In genomic region chr1:172959578-172959977, GRCh38 we compare ENCODE assay signal across 25 cellular contexts.
"Had no signal": no experiment of that assay in that cellular context is flagged by ENCODE, and none has a peak within 500 bp of the region (broad histone marks: within the 10 kb centered on the region; RNA-seq: fewer than 3 reads in every experiment).

No MANE protein-coding gene starts in this region.

- H3K27ac ChIP-seq: adrenal gland, ascending aorta, breast epithelium, dorsolateral prefrontal cortex, esophagus squamous epithelium, gastrocnemius medialis, heart left ventricle, left ventricle myocardium inferior, parathyroid adenoma, spleen, upper lobe of right lung had no signal

- H3K4me1 Mint-ChIP-seq: activated T-helper 17 cell treated with anti-CD3 and anti-CD28 coated beads, Interleukin-2, amount 50 U/mL, for 72 hours; central memory CD8-positive, alpha-beta T cell; nephron progenitor cell had no signal

- H3K27me3 ChIP-seq: adrenal gland, ascending aorta, breast epithelium, dorsolateral prefrontal cortex, esophagus squamous epithelium, gastrocnemius medialis, heart left ventricle, sigmoid colon, spleen, upper lobe of right lung had no signal

- H2AFZ ChIP-seq: parathyroid adenoma had no signal

- H3K27me3 Mint-ChIP-seq: activated naive CD8-positive, alpha-beta T cell; activated T-cell treated with anti-CD3 and anti-CD28 coated beads, Interleukin-2, amount 50 U/mL, for 24 hours; activated T-helper 17 cell treated with anti-CD3 and anti-CD28 coated beads, Interleukin-2, amount 50 U/mL, for 72 hours; central memory CD8-positive, alpha-beta T cell had no signal

- H3K36me3 Mint-ChIP-seq: activated naive CD8-positive, alpha-beta T cell had no signal

- H3K4me3 Mint-ChIP-seq: activated naive CD8-positive, alpha-beta T cell; activated T-cell treated with anti-CD3 and anti-CD28 coated beads, Interleukin-2, amount 50 U/mL, for 24 hours; activated T-helper 17 cell treated with anti-CD3 and anti-CD28 coated beads, Interleukin-2, amount 50 U/mL, for 72 hours; central memory CD8-positive, alpha-beta T cell; effector memory CD8-positive, alpha-beta T cell; nephron progenitor cell had no signal

- H3K36me3 ChIP-seq: adrenal gland, ascending aorta, breast epithelium, esophagus squamous epithelium, gastrocnemius medialis, heart left ventricle, left ventricle myocardium inferior, sigmoid colon, spleen, upper lobe of right lung had no signal

- H3K9me3 Mint-ChIP-seq: activated T-cell treated with anti-CD3 and anti-CD28 coated beads, Interleukin-2, amount 50 U/mL, for 24 hours; activated T-helper 17 cell treated with anti-CD3 and anti-CD28 coated beads, Interleukin-2, amount 50 U/mL, for 72 hours; central memory CD8-positive, alpha-beta T cell; effector memory CD8-positive, alpha-beta T cell; nephron progenitor cell had no signal

- H3K27ac Mint-ChIP-seq: activated naive CD8-positive, alpha-beta T cell; activated T-cell treated with anti-CD3 and anti-CD28 coated beads, Interleukin-2, amount 50 U/mL, for 24 hours; activated T-helper 17 cell treated with anti-CD3 and anti-CD28 coated beads, Interleukin-2, amount 50 U/mL, for 72 hours; effector memory CD8-positive, alpha-beta T cell; nephron progenitor cell had no signal

- H3K4me1 ChIP-seq: adrenal gland, ascending aorta, breast epithelium, gastrocnemius medialis, parathyroid adenoma, spleen, upper lobe of right lung had no signal

- ATAC-seq: activated T-helper 17 cell treated with anti-CD3 and anti-CD28 coated beads, Interleukin-2, amount 50 U/mL, for 72 hours; effector memory CD8-positive, alpha-beta T cell; gastrocnemius medialis; heart left ventricle; stimulated activated naive CD8-positive, alpha-beta T cell treated with anti-CD3 and anti-CD28 coated beads, Interleukin-15, Interleukin-2, amounts not matched to agents 100 U/mL and 50 U/mL, for 24 hours; upper lobe of right lung had no signal

- H3K4me3 ChIP-seq: adrenal gland, ascending aorta, breast epithelium, dorsolateral prefrontal cortex, esophagus squamous epithelium, gastrocnemius medialis, heart left ventricle, left ventricle myocardium inferior, sigmoid colon, spleen, upper lobe of right lung had no signal

- H3K9me3 ChIP-seq: adrenal gland, ascending aorta, breast epithelium, esophagus squamous epithelium, gastrocnemius medialis, sigmoid colon, upper lobe of right lung had no signal

- H3K9ac ChIP-seq: parathyroid adenoma had no signal

- DNase-seq: activated CD4-positive, alpha-beta T cell treated with anti-CD3 and anti-CD28 coated beads for 1 hour; activated naive CD4-positive, alpha-beta T cell; activated T-cell treated with anti-CD3 and anti-CD28 coated beads, Interleukin-2, amount 50 U/mL, for 24 hours; adrenal gland; dorsolateral prefrontal cortex; effector memory CD8-positive, alpha-beta T cell; esophagus squamous epithelium; gastrocnemius medialis; heart left ventricle; left ventricle myocardium inferior; mammary epithelial cell; midbrain; nephron progenitor cell; sigmoid colon; spleen; stimulated activated CD4-positive, alpha-beta T cell treated with anti-CD3 and anti-CD28 coated beads, Interleukin-4, amount 100 ng/mL, for 24 hours; stimulated activated naive CD8-positive, alpha-beta T cell treated with anti-CD3 and anti-CD28 coated beads, Interleukin-15, Interleukin-2, amounts not matched to agents 100 U/mL and 50 U/mL, for 24 hours; T-helper 1 cell; upper lobe of right lung had no signal

- H3K79me2 ChIP-seq: parathyroid adenoma had no signal
